ENCODE assay signal across 11 cellular contexts in genomic region chr19:37933965-37934364, GRCh38. TPM values are rescaled to one million over a fixed set of nuclear protein-coding genes. Genes with fewer than 3 reads are reported as not detected.
DNase-seq lines count a peak whose midpoint lies in the region; ATAC-seq and TF ChIP-seq lines count a peak whose summit lies in the region.
"Had no signal": no experiment of that assay in that cellular context is flagged by ENCODE, and none has a peak within 500 bp of the region (broad histone marks: within the 10 kb centered on the region; RNA-seq: fewer than 3 reads in every experiment).

No MANE protein-coding gene starts in this region.

- H3K4me1 ChIP-seq in body of pancreas (peaks cover 67% of the 10 kb centered on the region), stomach (peaks cover 30 to 73% (median 47%) of the 10 kb centered on the region in 4 donors)

- no peaks in the 10 kb centered on the region for H3K27me3 Mint-ChIP-seq in activated CD8-positive, alpha-beta T cell treated with anti-CD3 and anti-CD28 coated beads, Interleukin-2, amount 10 ng/mL, durations not matched to agents 7 days and 5 days (ENCODE audit: low read depth)
- H3K27me3 Mint-ChIP-seq: stimulated activated naive CD8-positive, alpha-beta T cell treated with anti-CD3 and anti-CD28 coated beads, Interleukin-15, Interleukin-2, amounts not matched to agents 100 ng/mL and 50 ng/mL, for 24 hours had no signal

- H3K4me3 Mint-ChIP-seq in activated CD8-positive, alpha-beta T cell treated with anti-CD3 and anti-CD28 coated beads, Interleukin-2, amount 10 ng/mL, durations not matched to agents 7 days and 5 days: no peak overlapping the region
- H3K4me3 Mint-ChIP-seq: stimulated activated naive CD8-positive, alpha-beta T cell treated with anti-CD3 and anti-CD28 coated beads, Interleukin-15, Interleukin-2, amounts not matched to agents 100 ng/mL and 50 ng/mL, for 24 hours had no signal

- H3K9me3 ChIP-seq in body of pancreas (no peaks in the 10 kb centered on the region), stomach (peaks cover 0 to 8% (median 2%) of the 10 kb centered on the region in 4 donors)

- peaks cover 12% of the 10 kb centered on the region for H3K9me3 Mint-ChIP-seq in activated CD8-positive, alpha-beta T cell treated with anti-CD3 and anti-CD28 coated beads, Interleukin-2, amount 10 ng/mL, durations not matched to agents 7 days and 5 days (ENCODE audit: insufficient read depth)
- H3K9me3 Mint-ChIP-seq: stimulated activated naive CD8-positive, alpha-beta T cell treated with anti-CD3 and anti-CD28 coated beads, Interleukin-15, Interleukin-2, amounts not matched to agents 100 ng/mL and 50 ng/mL, for 24 hours had no signal

- H3K27ac Mint-ChIP-seq in activated CD8-positive, alpha-beta T cell treated with anti-CD3 and anti-CD28 coated beads, Interleukin-2, amount 10 ng/mL, durations not matched to agents 7 days and 5 days: no peak overlapping the region
- H3K27ac Mint-ChIP-seq: stimulated activated naive CD8-positive, alpha-beta T cell treated with anti-CD3 and anti-CD28 coated beads, Interleukin-15, Interleukin-2, amounts not matched to agents 100 ng/mL and 50 ng/mL, for 24 hours had no signal

- WGBS in body of pancreas, 2 donors: 62 to 71% methylated on average over 9 of the region's 9 CpGs
- 38 to 52% (median 46%) methylated on average over 9 of the region's 9 CpGs for WGBS in stomach, 5 donors

- H3K36me3 Mint-ChIP-seq in activated CD8-positive, alpha-beta T cell treated with anti-CD3 and anti-CD28 coated beads, Interleukin-2, amount 10 ng/mL, durations not matched to agents 7 days and 5 days (ENCODE audit: low read depth): peaks cover 7% of the 10 kb centered on the region

- TF ChIP-seq CTCF in body of pancreas (IDR thresholded peaks at IDR 0.05) (no peak), stomach (IDR thresholded peaks at IDR 0.05) (no peak)

- CTCF ChIA-PET in activated CD8-positive, alpha-beta T cell treated with anti-CD3 and anti-CD28 coated beads, Interleukin-2, amount 10 ng/mL, durations not matched to agents 7 days and 5 days (lab: Charles Lee): no interaction called here

- ATAC-seq in body of pancreas (no peak), HG02571 (IDR thresholded peaks at IDR 0.05; ENCODE audit: unreplicated experiment) (no peak)
- no peak for ATAC-seq in activated CD8-positive, alpha-beta T cell treated with anti-CD3 and anti-CD28 coated beads, Interleukin-2, amount 10 ng/mL, durations not matched to agents 7 days and 5 days

- H3K27me3 ChIP-seq in body of pancreas (no peaks in the 10 kb centered on the region), stomach (no peaks in the 10 kb centered on the region)

- H3K36me3 ChIP-seq in body of pancreas (replicated peaks in 1 of 2; ENCODE audit: insufficient read depth in 1 of 2, low read depth in 2 of 2): no peaks in the 10 kb centered on the region
- peaks cover 0 to 4% (median 0%) of the 10 kb centered on the region in 4 donors for H3K36me3 ChIP-seq in stomach

- peak overlapping the region; percentile 83 to 89 (median 88) for H3K27ac ChIP-seq in body of pancreas
- H3K27ac ChIP-seq in stomach: peak overlapping the region; percentile 76 to 92 (median 81)

- peak; percentile 8 for DNase-seq in NCI-H1105 treated with DMSO at 0.1 percent for 48 hours (lab: John Stamatoyannopoulos, UW)
- no peak for DNase-seq in NCI-H1105 (lab: John Stamatoyannopoulos, UW)
- DNase-seq in body of pancreas: peak; percentile 34 to 66 (median 60)
- DNase-seq in kidney tubule cell (ENCODE audit: low spot score): peak; percentile 86
- DNase-seq in stomach: peak; percentile 34
- no peak for DNase-seq in posterior vena cava (ENCODE audit: low spot score)
- DNase-seq in activated CD8-positive, alpha-beta T cell treated with anti-CD3 and anti-CD28 coated beads, Interleukin-2, amount 10 ng/mL, durations not matched to agents 7 days and 5 days: no peak
- DNase-seq: activated effector memory CD4-positive, alpha-beta T cell treated with Interleukin-2 at 50 U/mL for 16 hours had no signal

- peaks cover 3% of the 10 kb centered on the region for H3K4me1 Mint-ChIP-seq in activated CD8-positive, alpha-beta T cell treated with anti-CD3 and anti-CD28 coated beads, Interleukin-2, amount 10 ng/mL, durations not matched to agents 7 days and 5 days (ENCODE audit: low read depth)

- POLR2A ChIA-PET in activated CD8-positive, alpha-beta T cell treated with anti-CD3 and anti-CD28 coated beads, Interleukin-2, amount 10 ng/mL, durations not matched to agents 7 days and 5 days (lab: Charles Lee): no interaction called here

- intact Hi-C loops in body of pancreas (cut with DNase I): no loop called here
- intact Hi-C loops in stomach (cut with DNase I; ENCODE audit: low total_unique reads): no loop called here
- intact Hi-C loops in posterior vena cava (cut with DNase I): loop anchor here in 1 of 2 donors (5.0 kb wide), 1 partner anchor 48 kb away; no protein-coding TSS in a partner anchor

- H3K4me3 ChIP-seq in body of pancreas (no peak overlapping the region), stomach (peak overlapping the region in 1 of 4 donors; percentile 4)

- TF ChIP-seq POLR2A in body of pancreas (IDR thresholded peaks at IDR 0.05): no peak
- no peak for TF ChIP-seq POLR2A in stomach (IDR thresholded peaks at IDR 0.05)

- no peak for TF ChIP-seq EP300 in stomach (IDR thresholded peaks at IDR 0.05)

RNA-seq across cellular contexts. Expression of gene SIPA1L3, which starts 27.0 kb away (rescaled TPM):
- total RNA-seq in body of pancreas (10 to 100 TPM; 41.5 to 62.0 TPM), stomach (100 to 1,000 TPM in 1 of 5 donors, 10 to 100 TPM in 4; 24.1 to 211 (median 26.3) TPM), posterior vena cava (10 to 100 TPM; 13.2 to 13.9 TPM)
- 1 to 10 TPM; 2.9 to 7.5 (median 7.2) TPM for polyA plus RNA-seq in stomach
- total RNA-seq in activated CD8-positive, alpha-beta T cell treated with anti-CD3 and anti-CD28 coated beads, Interleukin-2, amount 10 ng/mL, durations not matched to agents 7 days and 5 days: 10 to 100 TPM; 18.3 to 20.2 TPM

RNA-seq across cellular contexts. Expression of gene WDR87, which starts 27.6 kb away (rescaled TPM):
- not detected for total RNA-seq in body of pancreas
- under 1 TPM in 1 of 5 donors, not detected in 4; 0.14 TPM for total RNA-seq in stomach
- not detected for polyA plus RNA-seq in stomach
- total RNA-seq in posterior vena cava: not detected
- not detected for total RNA-seq in activated CD8-positive, alpha-beta T cell treated with anti-CD3 and anti-CD28 coated beads, Interleukin-2, amount 10 ng/mL, durations not matched to agents 7 days and 5 days
- total RNA-seq: pulmonary artery endothelial cell had no signal

Comparison
In these comparisons a context has a peak if more than half of its experiments do, and no peak if none do; other contexts are left out.
1. DNase-seq: peak in NCI-H1105 treated with DMSO at 0.1 percent for 48 hours (single experiment), body of pancreas (4 of 4), kidney tubule cell (single experiment) and stomach (single experiment); none in NCI-H1105 (single experiment), posterior vena cava (single experiment) and activated CD8-positive, alpha-beta T cell treated with anti-CD3 and anti-CD28 coated beads, Interleukin-2, amount 10 ng/mL, durations not matched to agents 7 days and 5 days (single experiment).